In the genomic region with DNA sequence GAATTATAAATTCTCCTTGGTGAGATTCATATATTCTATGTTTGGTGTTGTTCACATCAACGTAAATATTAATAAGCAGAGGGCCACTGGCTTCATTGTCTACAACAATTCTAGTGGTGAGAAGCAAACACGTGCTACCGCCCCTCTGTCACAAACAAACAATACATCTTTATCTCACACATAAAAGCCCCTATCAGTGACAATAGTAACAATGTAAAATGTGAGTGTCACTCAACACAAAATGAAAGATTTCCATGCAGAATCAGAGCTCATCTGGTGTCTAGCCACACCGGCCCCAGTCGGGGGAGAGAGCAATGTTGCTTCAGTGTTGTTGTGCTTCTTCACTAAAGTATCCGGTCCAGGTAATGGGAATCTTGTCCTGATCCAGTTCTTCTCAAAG, we compare ENCODE assay signal across 25 cellular contexts.
"Had no signal": no experiment of that assay in that cellular context is flagged by ENCODE, and none has a peak within 500 bp of the region (broad histone marks: within the 10 kb centered on the region; RNA-seq: fewer than 3 reads in every experiment).

No MANE protein-coding gene starts in this region.

- H3K4me3 Mint-ChIP-seq: activated CD8-positive, alpha-beta T cell treated with anti-CD3 and anti-CD28 coated beads for 36 hours; activated naive CD8-positive, alpha-beta T cell treated with anti-CD3 and anti-CD28 coated beads, Interleukin-2, amount 10 ng/mL, durations not matched to agents 7 days and 5 days had no signal

- DNase-seq: activated CD4-positive, alpha-beta T cell treated with anti-CD3 and anti-CD28 coated beads for 4 hours; activated CD8-positive, alpha-beta memory T cell treated with anti-CD3 and anti-CD28 coated beads, Interleukin-2, amount 50 U/mL, for 48 hours; activated CD8-positive, alpha-beta T cell treated with anti-CD3 and anti-CD28 coated beads for 36 hours; activated naive CD4-positive, alpha-beta T cell treated with anti-CD3 and anti-CD28 coated beads, Interleukin-2, amount 50 U/mL, for 16 hours; activated naive CD8-positive, alpha-beta T cell treated with anti-CD3 and anti-CD28 coated beads, Interleukin-2, amount 10 ng/mL, durations not matched to agents 7 days and 5 days; activated T-cell treated with anti-CD3 and anti-CD28 coated beads, Interleukin-2, amount 50 U/mL, for 1 hour; body of pancreas; IMR-90; Kasumi-1; KBM-7; NCI-H1105 treated with DMSO at 0.1 percent for 48 hours; NCI-H1436 treated with DMSO at 0.1 percent for 48 hours; NCI-H187; NCI-H2081; NCI-H524 treated with DMSO at 0.1 percent for 48 hours; NCI-H82; NK-92 treated with Interleukin-12 subunit alpha and Interleukin-12 subunit beta, amount 100 ng/mL, for 24 hours; OCI-M1; Peyer's patch; Right ventricle myocardium superior; SJCRH30; SK-N-SH; T-helper 1 cell had no signal

- H3K27ac ChIP-seq: ascending aorta, body of pancreas, Peyer's patch, RWPE1, SJCRH30 had no signal

- H3K4me1 Mint-ChIP-seq: activated naive CD8-positive, alpha-beta T cell treated with anti-CD3 and anti-CD28 coated beads, Interleukin-2, amount 10 ng/mL, durations not matched to agents 7 days and 5 days had no signal

- H3K27ac Mint-ChIP-seq: activated CD8-positive, alpha-beta T cell treated with anti-CD3 and anti-CD28 coated beads for 36 hours; activated naive CD8-positive, alpha-beta T cell treated with anti-CD3 and anti-CD28 coated beads, Interleukin-2, amount 10 ng/mL, durations not matched to agents 7 days and 5 days had no signal

- H3K36me3 ChIP-seq: ascending aorta, Peyer's patch, SJCRH30 had no signal

- H3K9me3 ChIP-seq: ascending aorta, body of pancreas, Peyer's patch, SJCRH30, SK-N-SH had no signal

- H3K9me2 ChIP-seq: SK-N-SH had no signal

- H3K36me3 Mint-ChIP-seq: activated naive CD8-positive, alpha-beta T cell treated with anti-CD3 and anti-CD28 coated beads, Interleukin-2, amount 10 ng/mL, durations not matched to agents 7 days and 5 days had no signal

- H3K4me1 ChIP-seq: ascending aorta, body of pancreas, Peyer's patch, SJCRH30 had no signal

- H3K9me3 Mint-ChIP-seq: activated CD8-positive, alpha-beta T cell treated with anti-CD3 and anti-CD28 coated beads for 36 hours; activated naive CD8-positive, alpha-beta T cell treated with anti-CD3 and anti-CD28 coated beads, Interleukin-2, amount 10 ng/mL, durations not matched to agents 7 days and 5 days had no signal

- H3K27me3 Mint-ChIP-seq: activated CD8-positive, alpha-beta T cell treated with anti-CD3 and anti-CD28 coated beads for 36 hours; activated naive CD8-positive, alpha-beta T cell treated with anti-CD3 and anti-CD28 coated beads, Interleukin-2, amount 10 ng/mL, durations not matched to agents 7 days and 5 days had no signal

- H3K4me2 ChIP-seq: SK-N-SH had no signal

- H3K4me3 ChIP-seq: ascending aorta, body of pancreas, Peyer's patch, SJCRH30 had no signal

- H3K27me3 ChIP-seq: ascending aorta, body of pancreas, Peyer's patch, SJCRH30 had no signal
